Comparison of ENCODE assay signal across 17 cellular contexts in the genomic region with DNA sequence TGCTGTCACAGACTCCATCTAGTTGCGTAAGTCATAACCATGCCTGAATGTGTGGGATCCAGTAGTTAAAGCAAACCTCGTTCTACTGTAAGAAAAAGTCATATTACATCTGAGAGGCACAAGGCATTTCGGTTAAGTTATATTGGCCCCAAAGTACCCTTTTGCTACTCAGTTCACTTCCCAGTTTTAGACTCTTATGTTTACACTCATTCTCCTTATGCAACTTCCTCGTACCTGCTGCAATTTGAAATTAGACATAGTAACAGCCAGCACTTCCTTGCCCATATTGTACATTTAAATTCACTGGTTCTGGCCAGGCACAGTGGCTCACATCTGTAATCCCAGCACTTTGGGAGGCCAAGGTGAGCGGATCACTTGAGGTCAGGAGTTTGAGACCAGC. TPM values are rescaled to one million over a fixed set of nuclear protein-coding genes. Genes with fewer than 3 reads are reported as not detected.
DNase-seq lines count a peak whose midpoint lies in the region; ATAC-seq, FAIRE-seq and TF ChIP-seq lines count a peak whose summit lies in the region.
"Had no signal": no experiment of that assay in that cellular context is flagged by ENCODE, and none has a peak within 500 bp of the region (broad histone marks: within the 10 kb centered on the region; RNA-seq: fewer than 3 reads in every experiment).

No MANE protein-coding gene starts in this region.

- no peak overlapping the region for H2AFZ ChIP-seq in HepG2 (ENCODE audit: low read length)

- DNase-seq in right lobe of liver (no peak), HepG2 (ENCODE audit: low spot score) (no peak), NOMO-1 treated with dmso at 0.1 percent for 144 hours (lab: John Stamatoyannopoulos, UW; ENCODE audit: unreplicated experiment) (peak; percentile 33), T-helper 17 cell (no peak), upper lobe of right lung (no peak)
- DNase-seq in activated CD8-positive, alpha-beta memory T cell treated with anti-CD3 and anti-CD28 coated beads, Interleukin-2, amount 50 U/mL, for 48 hours = no peak
- DNase-seq: 8988T, DMS 273 treated with DMSO at 0.1 percent for 48 hours, GOT3, MM.1S, NCI-H2081, NCI-H510A treated with DMSO at 0.1 percent for 48 hours, RPMI8226, T-cell had no signal

- FAIRE-seq in HepG2 (lab: Jason Lieb, UNC) = no peak

- no peaks in the 10 kb centered on the region for H4K20me1 ChIP-seq in HepG2 (ENCODE audit: insufficient read depth, low read length)

- no peaks in the 10 kb centered on the region for H3K9me3 ChIP-seq in right lobe of liver
- H3K9me3 ChIP-seq in HepG2 (ENCODE audit: low read length) = no peaks in the 10 kb centered on the region
- no peaks in the 10 kb centered on the region for H3K9me3 ChIP-seq in T-helper 17 cell (ENCODE audit: control insufficient read depth, low read length, poor library complexity, severe bottlenecking)
- no peaks in the 10 kb centered on the region for H3K9me3 ChIP-seq in upper lobe of right lung
- H3K9me3 ChIP-seq: SJSA1 had no signal

- BruUV-seq in HepG2 (replicated peaks; lab: Mats Ljungman, UMichigan) = no TSS peak

- H3K36me3 ChIP-seq in right lobe of liver (no peaks in the 10 kb centered on the region), HepG2 (replicated peaks in 1 of 2; ENCODE audit: control insufficient read depth in 1 of 2, insufficient read depth in 2 of 2, low read length in 2 of 2) (no peaks in the 10 kb centered on the region), upper lobe of right lung (no peaks in the 10 kb centered on the region)
- H3K36me3 ChIP-seq: SJSA1 had no signal

- CTCF ChIA-PET in HepG2 (lab: Yijun Ruan, JAX; ENCODE audit: low intra/inter-chr PET ratio, low total read pairs) = no interaction called here

- H3K27ac Mint-ChIP-seq in T-helper 17 cell = no peak overlapping the region
- H3K27ac Mint-ChIP-seq: T-cell had no signal

- no peaks in the 10 kb centered on the region for H3K27me3 Mint-ChIP-seq in T-helper 17 cell
- H3K27me3 Mint-ChIP-seq: T-cell had no signal

- no peaks in the 10 kb centered on the region for H3K4me1 ChIP-seq in right lobe of liver
- H3K4me1 ChIP-seq in HepG2 (ENCODE audit: insufficient read depth, low read length) = no peaks in the 10 kb centered on the region
- no peaks in the 10 kb centered on the region for H3K4me1 ChIP-seq in upper lobe of right lung
- H3K4me1 ChIP-seq: SJSA1 had no signal

- H3K4me3 Mint-ChIP-seq in T-helper 17 cell = peak overlapping the region; percentile 57
- H3K4me3 Mint-ChIP-seq: T-cell had no signal

- no peak for TF ChIP-seq EP300 in HepG2 (IDR thresholded peaks at IDR 0.05; ENCODE audit: low read depth in 2 of 2, low read length in 2 of 2)
- no peak for TF ChIP-seq EP300 in HepG2 (CRISPR knock-in tag; IDR thresholded peaks at IDR 0.05; ENCODE audit: borderline replicate concordance)

- POLR2A ChIA-PET in HepG2 (lab: Yijun Ruan, JAX) = no interaction called here

- in situ Hi-C loops in HepG2 (cut with HindIII; ENCODE audit: extremely low pct_ligation_motif_present, low pct_unique_long_range_greater_than_20kb) = no loop called here

- no peaks in the 10 kb centered on the region for H3K4me1 Mint-ChIP-seq in T-helper 17 cell
- H3K4me1 Mint-ChIP-seq: T-cell had no signal

- ATAC-seq in right lobe of liver (peak; percentile 18 to 51 (median 22)), HepG2 (no peak), T-helper 17 cell (no peak), upper lobe of right lung (peak; percentile 82), GM21528 (IDR thresholded peaks at IDR 0.05; ENCODE audit: low FRiP score, unreplicated experiment) (no peak), HG03457 (IDR thresholded peaks at IDR 0.05; ENCODE audit: unreplicated experiment) (no peak)
- ATAC-seq: T-cell had no signal

- H3K36me3 Mint-ChIP-seq in T-helper 17 cell (ENCODE audit: low read depth) = no peaks in the 10 kb centered on the region

- H3K4me2 ChIP-seq in HepG2 (ENCODE audit: low read depth, low read length) = no peak overlapping the region

- intact Hi-C loops in right lobe of liver (cut with DNase I) = no loop called here
- intact Hi-C loops in HepG2 (cut with micrococcal nuclease; ENCODE audit: unreplicated experiment) = no loop called here
- intact Hi-C loops in upper lobe of right lung (cut with DNase I) = no loop called here

- no peak for TF ChIP-seq RAD21 in HepG2 (CRISPR knock-in tag; IDR thresholded peaks at IDR 0.05)

- no peaks in the 10 kb centered on the region for H3K79me2 ChIP-seq in HepG2 (ENCODE audit: insufficient read depth, low read length)

- H3K4me3 ChIP-seq in right lobe of liver = no peak overlapping the region
- no peak overlapping the region for H3K4me3 ChIP-seq in HepG2 (replicated peaks in 1 of 3; ENCODE audit: insufficient read depth in 1 of 3, low read depth in 2 of 3, low read length in 3 of 3)
- H3K4me3 ChIP-seq in upper lobe of right lung = no peak overlapping the region
- H3K4me3 ChIP-seq: SJSA1 had no signal

- H3K27me3 ChIP-seq in right lobe of liver (no peaks in the 10 kb centered on the region), HepG2 (ENCODE audit: control insufficient read depth in 1 of 2, insufficient read depth in 2 of 2, low read length in 2 of 2) (no peaks in the 10 kb centered on the region), upper lobe of right lung (no peaks in the 10 kb centered on the region)
- H3K27me3 ChIP-seq: SJSA1 had no signal

- no peak for TF ChIP-seq CTCF in right lobe of liver (IDR thresholded peaks at IDR 0.05)
- TF ChIP-seq CTCF in HepG2 (CRISPR knock-in tag; IDR thresholded peaks at IDR 0.05) = no peak
- no peak for TF ChIP-seq CTCF in upper lobe of right lung (IDR thresholded peaks at IDR 0.05)

- WGBS in right lobe of liver (ENCODE audit: insufficient coverage, low coverage, low lambda C conversion rate, missing lambda C conversion rate) = 77% methylated on average over 5 of the region's 5 CpGs
- WGBS in HepG2 (ENCODE audit: low lambda C conversion rate) = 24% methylated on average over 5 of the region's 5 CpGs

- TF ChIP-seq POLR2A in right lobe of liver (IDR thresholded peaks at IDR 0.05) (no peak), HepG2 (IDR thresholded peaks at IDR 0.05; ENCODE audit: insufficient read depth in 1 of 2, low read depth in 2 of 2, low read length in 2 of 2) (no peak)

- H3K27ac ChIP-seq in right lobe of liver (no peak overlapping the region), HepG2 (ENCODE audit: extremely low read length, insufficient read depth, low read length) (no peak overlapping the region), upper lobe of right lung (no peak overlapping the region)
- H3K27ac ChIP-seq: SJSA1 had no signal

- H3K9ac ChIP-seq in HepG2 (ENCODE audit: insufficient read depth, low read depth, low read length) = no peak overlapping the region

TF ChIP-seq in HepG2, 621 proteins besides CTCF, POLR2A, EP300 and RAD21:
- TF ChIP-seq PHF8 (CRISPR knock-in tag; IDR thresholded peaks at IDR 0.05) = no peak
- no peak for TF ChIP-seq FIP1L1 (IDR thresholded peaks at IDR 0.05; ENCODE audit: borderline replicate concordance, insufficient read depth, low read depth, low read length)
- TF ChIP-seq ERF (CRISPR knock-in tag; IDR thresholded peaks at IDR 0.05) = no peak
- no peak for TF ChIP-seq HNRNPK (IDR thresholded peaks at IDR 0.05; ENCODE audit: low read depth, low read length, poor library complexity, severe bottlenecking)
- no peak for TF ChIP-seq MEIS1 (CRISPR knock-in tag; IDR thresholded peaks at IDR 0.05; ENCODE audit: borderline replicate concordance)
- no peak for TF ChIP-seq KAT7 (CRISPR knock-in tag; IDR thresholded peaks at IDR 0.05; ENCODE audit: borderline replicate concordance)
- no peak for TF ChIP-seq CHD2 (IDR thresholded peaks at IDR 0.05; ENCODE audit: low read depth, low read length)
- TF ChIP-seq, protein P1, sequence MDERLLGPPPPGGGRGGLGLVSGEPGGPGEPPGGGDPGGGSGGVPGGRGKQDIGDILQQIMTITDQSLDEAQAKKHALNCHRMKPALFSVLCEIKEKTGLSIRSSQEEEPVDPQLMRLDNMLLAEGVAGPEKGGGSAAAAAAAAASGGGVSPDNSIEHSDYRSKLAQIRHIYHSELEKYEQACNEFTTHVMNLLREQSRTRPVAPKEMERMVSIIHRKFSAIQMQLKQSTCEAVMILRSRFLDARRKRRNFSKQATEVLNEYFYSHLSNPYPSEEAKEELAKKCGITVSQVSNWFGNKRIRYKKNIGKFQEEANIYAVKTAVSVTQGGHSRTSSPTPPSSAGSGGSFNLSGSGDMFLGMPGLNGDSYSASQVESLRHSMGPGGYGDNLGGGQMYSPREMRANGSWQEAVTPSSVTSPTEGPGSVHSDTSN (CRISPR knock-in tag; IDR thresholded peaks at IDR 0.05) = no peak
- TF ChIP-seq SIX1 (CRISPR knock-in tag; IDR thresholded peaks at IDR 0.05; ENCODE audit: borderline replicate concordance) = no peak
- no peak for TF ChIP-seq ZNF709 (CRISPR knock-in tag; IDR thresholded peaks at IDR 0.05)

RNA-seq across cellular contexts. Expression of a gene that starts 37.0 kb away (rescaled TPM):
- 1 to 10 TPM; 4.8 to 8.7 (median 5.2) TPM for total RNA-seq in right lobe of liver
- 0.53 and 0.88 TPM in 2 replicates for total RNA-seq in HepG2 (2016; rRNA removed; fragmentation: Illumina TruSeq; extraction: Trizol)
- total RNA-seq in HepG2 (2016; cell fraction: cytosol; rRNA removed; fragmentation: Illumina TruSeq; extraction: Trizol; ENCODE audit: low read depth) = 0.20 and 0.26 TPM in 2 replicates
- 0.35 and 0.65 TPM in 2 replicates for total RNA-seq in HepG2 (2016; cell fraction: insoluble cytoplasmic fraction; rRNA removed; fragmentation: Illumina TruSeq; extraction: Trizol)
- total RNA-seq in HepG2 (2016; cell fraction: membrane; rRNA removed; fragmentation: Illumina TruSeq; extraction: Trizol) = 0.34 TPM in 1 of 2 replicates, not detected in the other
- total RNA-seq in HepG2 (2016; cell fraction: nucleus; rRNA removed; fragmentation: Illumina TruSeq; extraction: Trizol) = 0.40 and 0.56 TPM in 2 replicates
- polyA plus RNA-seq in HepG2 (2011; rRNA removed) = 0.04 and 0.29 TPM in 2 replicates
- 0.15 and 0.36 TPM in 2 replicates for polyA plus RNA-seq in HepG2 (2011; cell fraction: cytosol; rRNA removed)
- not detected in 2 replicates for polyA plus RNA-seq in HepG2 (2011; cell fraction: nucleus; rRNA removed)
- polyA plus RNA-seq in HepG2 (2012) = 0.15 and 0.27 TPM in 2 replicates
- 0.09 TPM in 2 replicates for polyA plus RNA-seq in HepG2 (2016; cell fraction: cytosol; fragmentation: Illumina TruSeq; extraction: Trizol; ENCODE audit: low read depth)
- 0.74 and 0.75 TPM in 2 replicates for polyA plus RNA-seq in HepG2 (2016; cell fraction: insoluble cytoplasmic fraction; fragmentation: Illumina TruSeq; extraction: Trizol; ENCODE audit: low read depth)
- 0.10 and 0.21 TPM in 2 replicates for polyA plus RNA-seq in HepG2 (2016; cell fraction: membrane; fragmentation: Illumina TruSeq; extraction: Trizol; ENCODE audit: low read depth)
- 0.55 TPM in 1 of 2 replicates, not detected in the other for polyA plus RNA-seq in HepG2 (2016; cell fraction: nucleus; fragmentation: Illumina TruSeq; extraction: Trizol; ENCODE audit: insufficient read depth, low read depth)
- 3.1 TPM in 1 of 2 replicates, not detected in the other for polyA minus RNA-seq in HepG2 (2011; rRNA and poly(A)+ RNA removed; ENCODE audit: low replicate concordance)
- polyA minus RNA-seq in HepG2 (2011; cell fraction: cytosol; rRNA and poly(A)+ RNA removed) = 0.53 TPM in 1 of 2 replicates, not detected in the other
- polyA minus RNA-seq in HepG2 (2011; cell fraction: nucleus; rRNA and poly(A)+ RNA removed) = 0.25 TPM in 1 of 2 replicates, not detected in the other
- 1 to 10 TPM; 3.2 to 3.7 TPM for total RNA-seq in T-helper 17 cell
- 5.6 TPM for total RNA-seq in upper lobe of right lung

Comparison
In these comparisons a context has a peak if more than half of its experiments do, and no peak if none do; other contexts are left out.
1. ATAC-seq: peak in right lobe of liver (4 of 4) and upper lobe of right lung (single experiment); none in HepG2 (single experiment), T-helper 17 cell (single experiment), GM21528 (single experiment) and HG03457 (single experiment).